Comparison of ENCODE assay signal across 8 cellular contexts in genomic region chr7:113742946-113743431, GRCh38.
A peak's percentile ranks its signal among the peaks of the same experiment; 100 is the strongest.
DNase-seq lines count a peak whose midpoint lies in the region; ATAC-seq, FAIRE-seq and TF ChIP-seq lines count a peak whose summit lies in the region.
"Not testable (repeated sequence)": the region's sequence is repeated elsewhere in the genome, so short reads cannot be mapped to it uniquely, and the experiment has no call there.

No MANE protein-coding gene starts in this region.

- not testable (repeated sequence) for H2BK20ac ChIP-seq in H9 (ENCODE audit: low read depth, low read length, poor library complexity, severe bottlenecking)

- H3K4ac ChIP-seq in H9 (ENCODE audit: low read depth, low read length); mesendoderm (ENCODE audit: low read depth, low read length): not testable (repeated sequence)

- in situ Hi-C loops in K562 (cut with MboI) = not testable (repeated sequence)

- not testable (repeated sequence) for H3K23ac ChIP-seq in H9 (ENCODE audit: insufficient read length, low read depth, low read length); mesendoderm (ENCODE audit: low read length)

- peak overlapping the region; percentile 64 for H3K27ac ChIP-seq in C4-2B
- H3K27ac ChIP-seq in H9 (ENCODE audit: insufficient read length, low read depth, low read length); mesendoderm (ENCODE audit: low read depth, low read length): not testable (repeated sequence)
- peak overlapping the region; percentile 18; the same call in 1 of the 2 replicates for H3K27ac ChIP-seq in PC-3 (ENCODE audit: low read length)
- H3K27ac ChIP-seq in K562 (ENCODE audit: extremely low read depth, low read depth, low read length) = peak overlapping the region; percentile 65; the same call in 2 of the 3 replicates

- DNase-seq in H9 = peak; percentile 83
- peak; percentile 23 to 49 for DNase-seq in NCI-H1930 (lab: John Stamatoyannopoulos, UW)
- peak; percentile 32 for DNase-seq in PC-3
- DNase-seq in K562 (ENCODE audit: extremely low read depth in 1 of 4, low spot score in 3 of 4) = peak in 1 of 4 experiments; percentile 84
- DNase-seq in iPS DF 19.7 (ENCODE audit: low read depth, low spot score) = peak; percentile 17
- peak; percentile 16 for DNase-seq in mesendoderm
- DNase-seq in type B pancreatic cell (ENCODE audit: extremely low spot score, unreplicated experiment) = not testable (repeated sequence)

- TF ChIP-seq POLR2A in K562 (conservative IDR thresholded peaks at IDR 0.05) = peak; percentile 57

- not testable (repeated sequence) for H3K9ac ChIP-seq in H9 (ENCODE audit: extremely low read depth, insufficient read length, low read length); mesendoderm (ENCODE audit: low read length)
- peak overlapping the region; percentile 45 for H3K9ac ChIP-seq in PC-3 (ENCODE audit: low read length)
- peak overlapping the region; percentile 9 to 46 for H3K9ac ChIP-seq in K562 (ENCODE audit: insufficient read depth in 1 of 2, low read depth in 2 of 2, low read length in 2 of 2)

- H2BK5ac ChIP-seq in H9 (ENCODE audit: insufficient read length, low read length); mesendoderm (ENCODE audit: low read length): not testable (repeated sequence)

- H2AK5ac ChIP-seq in H9 (ENCODE audit: insufficient read length, low read length); mesendoderm (ENCODE audit: low read length): not testable (repeated sequence)

- BruUV-seq in PC-3 (replicated peaks; lab: Mats Ljungman, UMichigan) (TSS peak; percentile 45), K562 (replicated peaks; lab: Mats Ljungman, UMichigan) (TSS peak; percentile 86)

- H3K27me3 Mint-ChIP-seq in H9 (ENCODE audit: low read depth); type B pancreatic cell: not testable (repeated sequence)

- H3K27ac Mint-ChIP-seq in H9 (peak overlapping the region in 1 of 3 experiments; percentile 74; a peak in 1 of 7 replicates), type B pancreatic cell (peak overlapping the region; percentile 59)

- not testable (repeated sequence) for H3K4me1 ChIP-seq in H9 (ENCODE audit: insufficient read depth, low read length); PC-3 (ENCODE audit: insufficient read depth, low read length); K562 (replicated peaks in 1 of 2; ENCODE audit: control insufficient read depth in 2 of 2, insufficient read depth in 2 of 2, low read length in 2 of 2); mesendoderm (ENCODE audit: control insufficient read depth, low read depth, low read length)

- H4K20me1 ChIP-seq in H9 (ENCODE audit: control insufficient read depth, insufficient read depth, insufficient read length); PC-3 (ENCODE audit: low read length); K562 (replicated peaks; ENCODE audit: control insufficient read depth, insufficient read depth, low read length): not testable (repeated sequence)

- TF ChIP-seq RAD21 in K562 (CRISPR knock-in tag; conservative IDR thresholded peaks at IDR 0.05 in 1 of 2, IDR thresholded peaks at IDR 0.05 in 1 of 2) = not testable (repeated sequence)

- H3K4me3 Mint-ChIP-seq in H9 (peak overlapping the region in 1 of 2 experiments; percentile 44; a peak in 2 of 5 replicates), type B pancreatic cell (peak overlapping the region; percentile 67)

- no CpG with 5 or more reads among the region's 34 CpGs for WGBS in H9 (ENCODE audit: extremely low coverage, insufficient read length, low lambda C conversion rate)
- under 1% methylated on average over 31 of the region's 34 CpGs for WGBS in K562 (ENCODE audit: insufficient coverage, low coverage, missing lambda C conversion rate)
- no CpG with 5 or more reads among the region's 34 CpGs for WGBS in mesendoderm (ENCODE audit: extremely low coverage, insufficient coverage, low lambda C conversion rate)

- H3K79me1 ChIP-seq in H9 (ENCODE audit: insufficient read depth, low read depth, low read length, poor library complexity, severe bottlenecking); mesendoderm (ENCODE audit: low read length): not testable (repeated sequence)

- not testable (repeated sequence) for H3K4me1 Mint-ChIP-seq in H9; type B pancreatic cell (ENCODE audit: unreplicated experiment)

- peak overlapping the region; percentile 54 for H3K4me3 ChIP-seq in PC-3 (ENCODE audit: low read length)
- H3K4me3 ChIP-seq in K562 = peak overlapping the region; percentile 33
- H3K4me3 ChIP-seq in mesendoderm (ENCODE audit: low read length) = not testable (repeated sequence)

- ATAC-seq in PC-3, K562: not testable (repeated sequence)

- H4K8ac ChIP-seq in H9 (replicated peaks; ENCODE audit: insufficient read length, low read depth, low read length); mesendoderm (ENCODE audit: low read depth, low read length): not testable (repeated sequence)

- POLR2A ChIA-PET in PC-3 (lab: Charles Lee; ENCODE audit: unreplicated experiment) = not testable (repeated sequence)
- POLR2A ChIA-PET in K562 (lab: Yijun Ruan, JAX) = interaction anchor here (0.7 kb wide), 1 partner anchor 380 kb away, joined by 3 read pairs; no protein-coding TSS in a partner anchor

- not testable (repeated sequence) for H3K9me2 ChIP-seq in PC-3 (replicated peaks; ENCODE audit: low read length)

- not testable (repeated sequence) for H2BK120ac ChIP-seq in H9 (ENCODE audit: low read depth, low read length, poor library complexity, severe bottlenecking); mesendoderm (ENCODE audit: low read depth, low read length)

- not testable (repeated sequence) for H3T11ph ChIP-seq in H9 (ENCODE audit: low read length)

- TF ChIP-seq EP300 in K562 (IDR thresholded peaks at IDR 0.05; ENCODE audit: low read length) = not testable (repeated sequence)

- peaks cover 10 to 12% of the 10 kb centered on the region in 2 experiments; a peak in 4 of 5 replicates for H3K9me3 Mint-ChIP-seq in H9
- H3K9me3 Mint-ChIP-seq in type B pancreatic cell = not testable (repeated sequence)

- not testable (repeated sequence) for H3K14ac ChIP-seq in H9 (ENCODE audit: insufficient read depth, low read length)

- not testable (repeated sequence) for H3K27me3 ChIP-seq in H9 (ENCODE audit: insufficient read depth, low read length); PC-3 (ENCODE audit: low read length); K562 (ENCODE audit: control insufficient read depth in 2 of 2, insufficient read depth in 2 of 2, low read length in 2 of 2); mesendoderm (ENCODE audit: insufficient read depth, low read length, poor library complexity)

- H3K36me3 Mint-ChIP-seq in H9 (ENCODE audit: insufficient read depth in 1 of 3, low read depth in 3 of 3) = peaks cover 0 to 12% (median 0%) of the 10 kb centered on the region in 3 experiments; a peak in 4 of 7 replicates
- H3K36me3 Mint-ChIP-seq in type B pancreatic cell = not testable (repeated sequence)

- not testable (repeated sequence) for H3K18ac ChIP-seq in H9 (ENCODE audit: insufficient read length, low read depth, low read length); mesendoderm (ENCODE audit: low read length)

- H4K5ac ChIP-seq in H9 (ENCODE audit: insufficient read length, low read depth, low read length); mesendoderm (ENCODE audit: low read length): not testable (repeated sequence)

- H3K56ac ChIP-seq in H9 (ENCODE audit: insufficient read length, low read depth, low read length); mesendoderm (ENCODE audit: low read length): not testable (repeated sequence)

- not testable (repeated sequence) for H2BK15ac ChIP-seq in H9 (ENCODE audit: low read depth, low read length); mesendoderm (replicated peaks; ENCODE audit: low read depth)

- CTCF ChIA-PET in PC-3 (lab: Charles Lee); K562 (lab: Yijun Ruan, JAX; ENCODE audit: low intra/inter-chr PET ratio): not testable (repeated sequence)

- H3K36me3 ChIP-seq in PC-3 (ENCODE audit: low read depth, low read length); K562 (ENCODE audit: control insufficient read depth, insufficient read depth, low read length); mesendoderm (ENCODE audit: control insufficient read depth, insufficient read depth, low read length): not testable (repeated sequence)

- not testable (repeated sequence) for H3K79me2 ChIP-seq in H9 (ENCODE audit: insufficient read depth, low read length); PC-3 (ENCODE audit: low read length); K562 (ENCODE audit: control insufficient read depth, insufficient read depth, low read length); mesendoderm (ENCODE audit: control insufficient read depth, insufficient read depth, low read length)

- H4K91ac ChIP-seq in H9 (ENCODE audit: insufficient read length, low read depth, low read length) = not testable (repeated sequence)

- H3K9me3 ChIP-seq in H9 (ENCODE audit: control insufficient read depth, low read depth, low read length); PC-3 (ENCODE audit: low read length); K562 (replicated peaks; ENCODE audit: control insufficient read depth, insufficient read depth, low read depth, low read length): not testable (repeated sequence)

- H3F3A ChIP-seq in PC-3 (ENCODE audit: low read length, unreplicated experiment) = not testable (repeated sequence)

- TF ChIP-seq CTCF in C4-2B (conservative IDR thresholded peaks at IDR 0.05); H9 (conservative IDR thresholded peaks at IDR 0.05); PC-3 (conservative IDR thresholded peaks at IDR 0.05; ENCODE audit: low read depth, low read length); K562 (IDR thresholded peaks at IDR 0.05 in 2 of 3, conservative IDR thresholded peaks at IDR 0.05 in 1 of 3; ENCODE audit: insufficient read depth in 2 of 3, low read depth in 1 of 3, low read length in 3 of 3); type B pancreatic cell (conservative IDR thresholded peaks at IDR 0.05): not testable (repeated sequence)

- FAIRE-seq in K562 (lab: Jason Lieb, UNC) = not testable (repeated sequence)

- H2BK12ac ChIP-seq in H9 (ENCODE audit: insufficient read length, low read depth, low read length) = not testable (repeated sequence)

- H3K23me2 ChIP-seq in H9 (ENCODE audit: insufficient read length, low read depth, low read length, poor library complexity, severe bottlenecking) = not testable (repeated sequence)

- H2AFZ ChIP-seq in H9 (ENCODE audit: low read length); PC-3 (ENCODE audit: low read length): not testable (repeated sequence)
- H2AFZ ChIP-seq in K562 (ENCODE audit: low read depth, low read length) = peak overlapping the region; percentile 79

- intact Hi-C loops in PC-3 (cut with micrococcal nuclease); K562 (cut with micrococcal nuclease): not testable (repeated sequence)

- H3K9me1 ChIP-seq in K562 (ENCODE audit: control insufficient read depth, insufficient read depth, low read length) = not testable (repeated sequence)

- not testable (repeated sequence) for H3K4me2 ChIP-seq in H9 (ENCODE audit: insufficient read depth, insufficient read length, low read length); mesendoderm (ENCODE audit: low read length)
- H3K4me2 ChIP-seq in PC-3 (ENCODE audit: low read length) (peak overlapping the region; percentile 49), K562 (ENCODE audit: insufficient read depth, low read length) (peak overlapping the region; percentile 33; the same call in 1 of the 2 replicates)
